ENCODE assay signal across 21 cellular contexts in the genomic region with DNA sequence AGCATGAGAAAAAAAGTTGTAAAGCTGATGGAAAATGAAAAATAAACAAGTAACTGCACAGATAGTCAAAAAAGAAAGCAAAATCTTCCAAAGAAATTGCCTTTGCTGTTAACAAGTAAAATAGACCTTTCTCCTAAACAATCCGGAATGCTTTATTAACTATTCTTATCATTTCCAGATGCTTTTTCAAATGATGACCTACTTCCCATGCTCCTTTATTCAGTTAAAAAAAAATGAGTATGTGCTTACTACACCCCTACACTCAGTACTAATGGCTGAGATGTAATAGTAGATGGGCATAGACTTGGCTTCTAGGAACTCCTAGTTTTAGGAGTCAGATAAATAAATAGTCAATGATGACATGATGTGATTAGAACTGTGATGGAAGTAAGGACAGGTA.
DNase-seq lines count a peak whose midpoint lies in the region; ATAC-seq and TF ChIP-seq lines count a peak whose summit lies in the region.
"Had no signal": no experiment of that assay in that cellular context is flagged by ENCODE, and none has a peak within 500 bp of the region (broad histone marks: within the 10 kb centered on the region; RNA-seq: fewer than 3 reads in every experiment).

No MANE protein-coding gene starts in this region.

- no peaks in the 10 kb centered on the region for H3K9me3 Mint-ChIP-seq in stimulated activated naive CD8-positive, alpha-beta T cell treated with anti-CD3 and anti-CD28 coated beads, Interleukin-15, Interleukin-2, amounts not matched to agents 100 ng/mL and 50 ng/mL, for 24 hours
- H3K9me3 Mint-ChIP-seq in activated T-helper 17 cell treated with anti-CD3 and anti-CD28 coated beads, Interleukin-2, amount 50 U/mL, for 72 hours = peaks cover 3% of the 10 kb centered on the region
- no peaks in the 10 kb centered on the region for H3K9me3 Mint-ChIP-seq in memory B cell
- H3K9me3 Mint-ChIP-seq: activated B cell treated with CpG ODN at 0.5 μM for 24 hours, naive B cell had no signal

- intact Hi-C loops in psoas muscle (cut with DNase I) = loop anchor here in 1 of 2 donors (2.0 kb wide), 1 partner anchor 19 kb away; no protein-coding TSS in a partner anchor

- ATAC-seq in stimulated activated naive CD8-positive, alpha-beta T cell treated with anti-CD3 and anti-CD28 coated beads, Interleukin-15, Interleukin-2, amounts not matched to agents 100 U/mL and 50 U/mL, for 24 hours = no peak
- no peak for ATAC-seq in activated T-helper 17 cell treated with anti-CD3 and anti-CD28 coated beads, Interleukin-2, amount 50 U/mL, for 72 hours (replicated peaks)
- ATAC-seq in memory B cell (ENCODE audit: low read depth) = no peak
- ATAC-seq in HG03460 (IDR thresholded peaks at IDR 0.05; ENCODE audit: unreplicated experiment) = no peak
- no peak for ATAC-seq in psoas muscle
- ATAC-seq: left cardiac atrium, right cardiac atrium had no signal

- H3K27ac Mint-ChIP-seq in stimulated activated naive CD8-positive, alpha-beta T cell treated with anti-CD3 and anti-CD28 coated beads, Interleukin-15, Interleukin-2, amounts not matched to agents 100 ng/mL and 50 ng/mL, for 24 hours = peak overlapping the region; percentile 96
- H3K27ac Mint-ChIP-seq in activated T-helper 17 cell treated with anti-CD3 and anti-CD28 coated beads, Interleukin-2, amount 50 U/mL, for 72 hours = peak overlapping the region; percentile 90
- peak overlapping the region; percentile 6 for H3K27ac Mint-ChIP-seq in memory B cell

- peak overlapping the region; percentile 69 for H3K4me3 Mint-ChIP-seq in stimulated activated naive CD8-positive, alpha-beta T cell treated with anti-CD3 and anti-CD28 coated beads, Interleukin-15, Interleukin-2, amounts not matched to agents 100 ng/mL and 50 ng/mL, for 24 hours
- peak overlapping the region; percentile 58 for H3K4me3 Mint-ChIP-seq in activated T-helper 17 cell treated with anti-CD3 and anti-CD28 coated beads, Interleukin-2, amount 50 U/mL, for 72 hours
- no peak overlapping the region for H3K4me3 Mint-ChIP-seq in memory B cell
- H3K4me3 Mint-ChIP-seq: activated B cell treated with CpG ODN at 0.5 μM for 24 hours, naive B cell had no signal

- H3K9me3 ChIP-seq in psoas muscle = no peaks in the 10 kb centered on the region
- H3K9me3 ChIP-seq: testis had no signal

- H3K36me3 Mint-ChIP-seq in stimulated activated naive CD8-positive, alpha-beta T cell treated with anti-CD3 and anti-CD28 coated beads, Interleukin-15, Interleukin-2, amounts not matched to agents 100 ng/mL and 50 ng/mL, for 24 hours (ENCODE audit: low read depth) = peaks cover 5% of the 10 kb centered on the region
- peaks cover 52% of the 10 kb centered on the region for H3K36me3 Mint-ChIP-seq in activated T-helper 17 cell treated with anti-CD3 and anti-CD28 coated beads, Interleukin-2, amount 50 U/mL, for 72 hours (ENCODE audit: low read depth)
- H3K36me3 Mint-ChIP-seq in memory B cell = no peaks in the 10 kb centered on the region
- H3K36me3 Mint-ChIP-seq: naive B cell had no signal

- no peak for DNase-seq in stimulated activated naive CD8-positive, alpha-beta T cell treated with anti-CD3 and anti-CD28 coated beads, Interleukin-15, Interleukin-2, amounts not matched to agents 100 U/mL and 50 U/mL, for 24 hours
- no peak for DNase-seq in memory B cell (ENCODE audit: low spot score in 2 of 2)
- DNase-seq in mesenteric fat pad (ENCODE audit: low spot score) = no peak
- no peak for DNase-seq in stimulated activated CD4-positive, alpha-beta T cell treated with anti-CD3 and anti-CD28 coated beads, Interleukin-4, amount 100 ng/mL, for 24 hours
- no peak for DNase-seq in psoas muscle
- DNase-seq: activated B cell treated with CpG ODN at 0.5 μM for 24 hours; activated effector memory CD4-positive, alpha-beta T cell treated with Interleukin-2 at 50 U/mL for 16 hours; DMS79 treated with DMSO at 0.1 percent for 48 hours; left cardiac atrium; mesenchymal stem cell; naive B cell; NCI-H146; NCI-H2171 treated with DMSO at 0.1 percent for 48 hours; NCI-H748 treated with DMSO at 0.1 percent for 48 hours; OCI-M1; right cardiac atrium; SHP77 treated with DMSO at 0.1 percent for 48 hours; testis had no signal

- H3K4me1 Mint-ChIP-seq in stimulated activated naive CD8-positive, alpha-beta T cell treated with anti-CD3 and anti-CD28 coated beads, Interleukin-15, Interleukin-2, amounts not matched to agents 100 ng/mL and 50 ng/mL, for 24 hours (ENCODE audit: low read depth) = peaks cover 59% of the 10 kb centered on the region
- peaks cover 42% of the 10 kb centered on the region for H3K4me1 Mint-ChIP-seq in activated T-helper 17 cell treated with anti-CD3 and anti-CD28 coated beads, Interleukin-2, amount 50 U/mL, for 72 hours
- peaks cover 23% of the 10 kb centered on the region for H3K4me1 Mint-ChIP-seq in memory B cell

- peaks cover 11% of the 10 kb centered on the region for H3K4me1 ChIP-seq in psoas muscle
- H3K4me1 ChIP-seq: testis had no signal

- H3K36me3 ChIP-seq in psoas muscle (ENCODE audit: insufficient read depth in 1 of 2, low read depth in 1 of 2) = no peaks in the 10 kb centered on the region

- 85 to 89% (median 85%) methylated on average over 1 of the region's 1 CpG for WGBS in psoas muscle, 3 donors

- TF ChIP-seq CTCF in psoas muscle (IDR thresholded peaks at IDR 0.05) = no peak

- no peak overlapping the region for H3K4me3 ChIP-seq in psoas muscle
- H3K4me3 ChIP-seq: testis had no signal

- H3K27me3 Mint-ChIP-seq in stimulated activated naive CD8-positive, alpha-beta T cell treated with anti-CD3 and anti-CD28 coated beads, Interleukin-15, Interleukin-2, amounts not matched to agents 100 ng/mL and 50 ng/mL, for 24 hours = peaks cover 6% of the 10 kb centered on the region
- H3K27me3 Mint-ChIP-seq in activated T-helper 17 cell treated with anti-CD3 and anti-CD28 coated beads, Interleukin-2, amount 50 U/mL, for 72 hours = no peaks in the 10 kb centered on the region
- peaks cover 1% of the 10 kb centered on the region for H3K27me3 Mint-ChIP-seq in memory B cell
- H3K27me3 Mint-ChIP-seq: activated B cell treated with CpG ODN at 0.5 μM for 24 hours, naive B cell had no signal

- H3K27ac ChIP-seq in psoas muscle = no peak overlapping the region
- H3K27ac ChIP-seq: testis had no signal

- no peaks in the 10 kb centered on the region for H3K27me3 ChIP-seq in psoas muscle (ENCODE audit: insufficient read depth in 3 of 3, low read length in 2 of 3)
- H3K27me3 ChIP-seq: testis had no signal

Comparison
In these comparisons a context has a peak if more than half of its experiments do, and no peak if none do; other contexts are left out.
1. H3K27ac Mint-ChIP-seq: peak in every context shown above with its lines; median percentile 96 in stimulated activated naive CD8-positive, alpha-beta T cell treated with anti-CD3 and anti-CD28 coated beads, Interleukin-15, Interleukin-2, amounts not matched to agents 100 ng/mL and 50 ng/mL, for 24 hours; 90 in activated T-helper 17 cell treated with anti-CD3 and anti-CD28 coated beads, Interleukin-2, amount 50 U/mL, for 72 hours; 6 in memory B cell.